ENCODE assay signal across 8 cellular contexts in the genomic region with DNA sequence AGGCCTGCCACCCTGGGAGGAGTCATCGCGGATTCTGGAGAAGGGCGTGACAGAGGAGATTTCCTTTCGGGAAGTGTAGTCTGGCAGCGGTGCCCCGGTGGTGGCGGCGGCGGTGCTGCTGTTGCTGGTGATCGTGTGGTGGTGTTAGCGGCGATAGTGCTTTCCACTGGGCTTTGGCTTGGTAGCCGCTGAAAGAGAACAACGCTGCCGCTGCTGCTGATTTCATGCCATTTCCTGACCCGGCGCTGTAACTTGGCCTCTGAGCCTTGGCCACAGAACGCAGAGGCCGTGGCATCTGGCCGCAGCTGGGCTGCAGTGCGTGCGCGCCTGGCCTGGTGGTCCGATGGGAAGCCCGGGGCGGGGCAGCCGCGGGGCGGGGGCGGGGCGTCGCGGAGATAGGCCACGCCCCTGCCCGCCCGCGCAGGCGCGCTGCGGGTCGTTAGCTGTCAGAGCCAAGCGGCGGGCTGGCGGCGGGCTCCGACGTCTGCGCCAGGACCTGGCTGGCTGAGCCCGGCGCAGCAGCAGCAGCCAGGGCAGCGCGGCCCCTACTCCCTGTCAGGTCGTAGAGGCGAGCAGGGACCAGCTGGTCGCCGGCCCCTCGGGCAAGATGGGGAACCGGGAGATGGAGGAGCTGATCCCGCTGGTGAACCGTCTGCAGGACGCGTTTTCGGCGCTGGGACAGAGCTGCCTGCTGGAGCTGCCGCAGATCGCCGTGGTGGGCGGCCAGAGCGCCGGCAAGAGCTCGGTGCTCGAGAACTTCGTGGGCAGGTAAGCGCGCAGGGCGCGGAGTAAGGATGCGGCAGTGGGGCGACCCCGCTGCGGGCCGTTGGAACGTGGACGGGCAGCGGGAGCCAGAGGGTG. TPM values are rescaled to one million over a fixed set of nuclear protein-coding genes. Genes with fewer than 3 reads are reported as not detected.
DNase-seq lines count a peak whose midpoint lies in the region; ATAC-seq, FAIRE-seq and TF ChIP-seq lines count a peak whose summit lies in the region.

TSS of gene DNM3 (plus strand) at position 449 of the 861 bp plus-strand sequence. CDS start at position 608, 159 bp downstream.

- H3K27ac ChIP-seq in WERI-Rb-1 (no peak within 1 kb of the TSS), breast epithelium (peak within 1 kb of the TSS; percentile 52 to 61), skeletal muscle tissue (ENCODE audit: low read depth, low read length) (no peak within 1 kb of the TSS)

- peak; percentile 93 for FAIRE-seq in GM12891 (lab: Jason Lieb, UNC)

- peak within 1 kb of the TSS; percentile 46 to 75 (median 57) for H3K9ac ChIP-seq in skeletal muscle tissue (ENCODE audit: low read depth in 1 of 3, low read length in 3 of 3)

- TF ChIP-seq CTCF in WERI-Rb-1 (IDR thresholded peaks at IDR 0.05; ENCODE audit: low read depth, low read length) (no peak), breast epithelium (IDR thresholded peaks at IDR 0.05) (no peak)

- peak; percentile 88 for ATAC-seq in HG02678 (IDR thresholded peaks at IDR 0.05; ENCODE audit: unreplicated experiment)

- TF ChIP-seq POLR2A in GM12891 (IDR thresholded peaks at IDR 0.05; ENCODE audit: low read depth, low read length) (no peak), breast epithelium (IDR thresholded peaks at IDR 0.05) (no peak)

- H3K4me1 ChIP-seq in breast epithelium (no peaks in the 10 kb centered on the region), skeletal muscle tissue (ENCODE audit: control insufficient read depth in 3 of 3, insufficient read depth in 3 of 3, low read length in 3 of 3) (peaks cover 7 to 18% (median 10%) of the 10 kb centered on the region in 3 donors)

- DNase-seq in GM12891 (ENCODE audit: insufficient read length, low spot score): peak; percentile 88
- peak; percentile 61 for DNase-seq in NCI-H1694 treated with DMSO at 0.1 percent for 48 hours (lab: John Stamatoyannopoulos, UW)
- DNase-seq in WERI-Rb-1: peak; percentile 80
- peak; percentile 39 to 56 for DNase-seq in breast epithelium (ENCODE audit: low spot score in 2 of 2)
- DNase-seq in iPS-NIHi11 (ENCODE audit: low spot score): peak; percentile 97
- no peak for DNase-seq in NK-92 (lab: John Stamatoyannopoulos, UW; ENCODE audit: unreplicated experiment)

- peak within 1 kb of the TSS; percentile 84 for H3K4me3 ChIP-seq in WERI-Rb-1 (ENCODE audit: low read depth, low read length)
- H3K4me3 ChIP-seq in breast epithelium: peak within 1 kb of the TSS; percentile 71 to 85 (median 75)
- peak within 1 kb of the TSS; percentile 76 to 83 (median 82) for H3K4me3 ChIP-seq in skeletal muscle tissue (ENCODE audit: low read length in 3 of 3)

- H3K36me3 ChIP-seq in WERI-Rb-1: no peaks in the 10 kb centered on the region
- H3K36me3 ChIP-seq in breast epithelium: no peaks in the 10 kb centered on the region
- no peaks in the 10 kb centered on the region for H3K36me3 ChIP-seq in skeletal muscle tissue (ENCODE audit: control insufficient read depth in 3 of 3, insufficient read depth in 3 of 3, low read length in 3 of 3)

- no peaks in the 10 kb centered on the region for H3K27me3 ChIP-seq in WERI-Rb-1 (ENCODE audit: insufficient read depth, low read depth, severe bottlenecking)
- no peaks in the 10 kb centered on the region for H3K27me3 ChIP-seq in breast epithelium
- H3K27me3 ChIP-seq in skeletal muscle tissue (ENCODE audit: control insufficient read depth in 3 of 3, insufficient read depth in 3 of 3, low read length in 3 of 3): peaks cover 0 to 7% (median 6%) of the 10 kb centered on the region in 3 donors

- intact Hi-C loops in breast epithelium (cut with DNase I; ENCODE audit: low total_unique reads): loop anchor here (2.0 kb wide), 1 partner anchor 40 kb away; no protein-coding TSS in a partner anchor

- no peaks in the 10 kb centered on the region for H3K9me3 ChIP-seq in WERI-Rb-1 (ENCODE audit: severe bottlenecking)
- peaks cover 5 to 16% of the 10 kb centered on the region in 2 donors for H3K9me3 ChIP-seq in breast epithelium
- H3K9me3 ChIP-seq in skeletal muscle tissue (ENCODE audit: control insufficient read depth in 3 of 3, low read length in 3 of 3): no peaks in the 10 kb centered on the region

TF ChIP-seq in GM12891, 5 proteins besides CTCF, POLR2A, EP300 and RAD21:
- TF ChIP-seq PAX5 (IDR thresholded peaks at IDR 0.05; ENCODE audit: insufficient read depth, low read length, severe bottlenecking) (no peak), POLR2AphosphoS5 (IDR thresholded peaks at IDR 0.05; ENCODE audit: low read depth, low read length) (no peak), TAF1 (IDR thresholded peaks at IDR 0.05; ENCODE audit: low read depth, low read length) (no peak)
TF ChIP-seq in GM12891: peak in this region for 0.

RNA-seq across cellular contexts. Expression of gene DNM3, which starts in this region (rescaled TPM):
- polyA plus RNA-seq in GM12891 (2012; ENCODE audit: low read depth, missing spikeins): 0.06 TPM
- total RNA-seq in breast epithelium (1 to 10 TPM; 5.1 to 7.5 (median 6.6) TPM), skeletal muscle tissue (2.6 TPM)

Comparison
In these comparisons a context has a peak if more than half of its experiments do, and no peak if none do; other contexts are left out.
1. H3K27ac ChIP-seq: peak in breast epithelium (2 of 2); none in WERI-Rb-1 (single experiment) and skeletal muscle tissue (single experiment).
2. Peak in every context shown above with its lines, with median percentiles within 50 percentile points of each other: H3K4me3 ChIP-seq.